ENCODE assay signal across 22 cellular contexts in genomic region chr9:94464790-94465189, GRCh38.
"Had no signal": no experiment of that assay in that cellular context is flagged by ENCODE, and none has a peak within 500 bp of the region (broad histone marks: within the 10 kb centered on the region; RNA-seq: fewer than 3 reads in every experiment).

No MANE protein-coding gene starts in this region.

- DNase-seq: Karpas-422, KG1, MG63, NCI-H1092, NCI-H1105 treated with DMSO at 0.1 percent for 48 hours, NCI-H1417 treated with DMSO at 0.1 percent for 48 hours, NCI-H146, NCI-H1694 treated with DMSO at 0.1 percent for 48 hours, NCI-H1930, NCI-H2081, NCI-H2107, NCI-H226, NCI-H446, NCI-H510A, NCI-H524 treated with DMSO at 0.1 percent for 48 hours, NCI-H69, NCI-H774, PC-3, SHP77 had no signal

- H3K27ac ChIP-seq: RWPE1 had no signal

- H3K27me3 ChIP-seq: MG63 had no signal

- ATAC-seq: Panc1, PC-3, SK-N-SH treated with all-trans-retinoic acid at 6 μM for 48 hours had no signal

- H3K4me3 ChIP-seq: MG63 had no signal
